In the genomic region with DNA sequence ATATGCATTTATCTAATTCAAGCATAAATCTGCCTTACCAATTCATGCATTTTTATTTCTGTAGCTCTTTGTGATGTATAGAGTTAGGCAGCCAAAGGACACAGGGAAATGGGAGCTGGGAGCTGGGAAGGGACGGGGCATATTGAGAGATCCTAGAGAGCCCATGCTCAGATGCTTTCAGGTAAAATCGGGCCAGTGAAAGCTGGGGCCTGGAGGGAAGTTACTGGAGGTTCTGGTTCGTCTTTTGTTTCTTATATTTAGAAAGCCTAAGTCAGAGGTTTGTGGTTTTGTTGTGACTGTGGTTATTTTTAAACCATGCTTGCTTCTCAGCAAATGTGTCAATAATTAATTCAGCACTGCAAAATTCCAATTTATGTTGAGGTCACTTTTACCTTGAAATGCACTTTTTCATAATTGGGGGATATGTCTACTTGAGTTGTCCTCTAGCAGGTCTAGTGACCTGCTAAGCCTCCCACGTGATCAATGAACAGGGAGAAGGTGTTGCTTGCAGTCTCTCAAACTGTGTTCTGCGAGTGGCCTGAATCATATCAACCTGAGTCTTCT, we compare ENCODE assay signal across 8 cellular contexts. TPM values are rescaled to one million over a fixed set of nuclear protein-coding genes. Genes with fewer than 3 reads are reported as not detected.
DNase-seq lines count a peak whose midpoint lies in the region; ATAC-seq and TF ChIP-seq lines count a peak whose summit lies in the region.

No MANE protein-coding gene starts in this region.

- peak overlapping the region; percentile 78 for H3K27ac Mint-ChIP-seq in activated naive CD8-positive, alpha-beta T cell treated with anti-CD3 and anti-CD28 coated beads, Interleukin-2, amount 10 ng/mL, durations not matched to agents 7 days and 5 days
- peak overlapping the region; percentile 49 for H3K27ac Mint-ChIP-seq in type B pancreatic cell

- peak overlapping the region; percentile 84 to 88 for H3K27ac ChIP-seq in left lung

- ATAC-seq in HG02938 (IDR thresholded peaks at IDR 0.05; ENCODE audit: unreplicated experiment), result peak; percentile 28
- no peak for ATAC-seq in activated naive CD8-positive, alpha-beta T cell treated with anti-CD3 and anti-CD28 coated beads, Interleukin-2, amount 10 ng/mL, durations not matched to agents 7 days and 5 days (ENCODE audit: low read depth)
- peak; percentile 48 for ATAC-seq in left lung
- no peak for ATAC-seq in GM18858 (IDR thresholded peaks at IDR 0.05; ENCODE audit: unreplicated experiment)

- peaks cover 63% of the 10 kb centered on the region for H3K4me1 Mint-ChIP-seq in activated naive CD8-positive, alpha-beta T cell treated with anti-CD3 and anti-CD28 coated beads, Interleukin-2, amount 10 ng/mL, durations not matched to agents 7 days and 5 days
- H3K4me1 Mint-ChIP-seq in type B pancreatic cell (ENCODE audit: unreplicated experiment), result peaks cover 43% of the 10 kb centered on the region

- peaks cover 30 to 92% of the 10 kb centered on the region in 2 donors for H3K4me1 ChIP-seq in left lung

- peaks cover 46% of the 10 kb centered on the region for H3K36me3 Mint-ChIP-seq in activated naive CD8-positive, alpha-beta T cell treated with anti-CD3 and anti-CD28 coated beads, Interleukin-2, amount 10 ng/mL, durations not matched to agents 7 days and 5 days
- no peaks in the 10 kb centered on the region for H3K36me3 Mint-ChIP-seq in type B pancreatic cell

- H3K9me3 Mint-ChIP-seq in activated naive CD8-positive, alpha-beta T cell treated with anti-CD3 and anti-CD28 coated beads, Interleukin-2, amount 10 ng/mL, durations not matched to agents 7 days and 5 days, result no peaks in the 10 kb centered on the region
- no peaks in the 10 kb centered on the region for H3K9me3 Mint-ChIP-seq in type B pancreatic cell

- H3K9me3 ChIP-seq in left lung, result no peaks in the 10 kb centered on the region

- no peaks in the 10 kb centered on the region for H3K27me3 ChIP-seq in GM06990 (replicated peaks; ENCODE audit: control insufficient read depth, insufficient read depth, low read length)
- no peaks in the 10 kb centered on the region for H3K27me3 ChIP-seq in left lung

- H3K4me3 ChIP-seq in GM06990 (replicated peaks; ENCODE audit: low read depth, low read length), result peak overlapping the region; percentile 67
- H3K4me3 ChIP-seq in left lung, result peak overlapping the region; percentile 25 to 53

- intact Hi-C loops in left lung (cut with DNase I), result no loop called here

- peak overlapping the region; percentile 92 for H3K4me3 Mint-ChIP-seq in activated naive CD8-positive, alpha-beta T cell treated with anti-CD3 and anti-CD28 coated beads, Interleukin-2, amount 10 ng/mL, durations not matched to agents 7 days and 5 days
- peak overlapping the region; percentile 78 for H3K4me3 Mint-ChIP-seq in type B pancreatic cell

- POLR2A ChIA-PET in activated naive CD8-positive, alpha-beta T cell treated with anti-CD3 and anti-CD28 coated beads, Interleukin-2, amount 10 ng/mL, durations not matched to agents 7 days and 5 days (lab: Charles Lee), result interaction anchor here (0.9 to 2.1 kb wide), 7 partner anchors 9 to 369 kb away, joined by 3 to 16 read pairs (median 7); partner anchors contain the start of genes FAS, IFIT1 and KIF20B

- DNase-seq in GM06990 (ENCODE audit: extremely low read depth, insufficient read length) (peak; percentile 30), left lung (no peak), type B pancreatic cell (ENCODE audit: extremely low spot score, unreplicated experiment) (no peak), HuH-7.5 (ENCODE audit: low spot score) (no peak), AG08396 (ENCODE audit: low spot score) (no peak)
- no peak for DNase-seq in activated naive CD8-positive, alpha-beta T cell treated with anti-CD3 and anti-CD28 coated beads, Interleukin-2, amount 10 ng/mL, durations not matched to agents 7 days and 5 days

- no peaks in the 10 kb centered on the region for H3K27me3 Mint-ChIP-seq in activated naive CD8-positive, alpha-beta T cell treated with anti-CD3 and anti-CD28 coated beads, Interleukin-2, amount 10 ng/mL, durations not matched to agents 7 days and 5 days
- H3K27me3 Mint-ChIP-seq in type B pancreatic cell, result no peaks in the 10 kb centered on the region

- H3K36me3 ChIP-seq in GM06990 (ENCODE audit: control insufficient read depth, insufficient read depth, low read length), result no peaks in the 10 kb centered on the region
- peaks cover 0 to 11% of the 10 kb centered on the region in 2 donors for H3K36me3 ChIP-seq in left lung

- no peak for TF ChIP-seq CTCF in GM06990 (IDR thresholded peaks at IDR 0.05; ENCODE audit: insufficient read depth, low read length, poor library complexity, severe bottlenecking)
- no peak for TF ChIP-seq CTCF in left lung (IDR thresholded peaks at IDR 0.05)
- no peak for TF ChIP-seq CTCF in type B pancreatic cell (conservative IDR thresholded peaks at IDR 0.05)

RNA-seq across cellular contexts. Expression of gene IFIT3, which starts 5.0 kb away (rescaled TPM):
- 10 to 100 TPM; 72.5 to 75.6 TPM for total RNA-seq in activated naive CD8-positive, alpha-beta T cell treated with anti-CD3 and anti-CD28 coated beads, Interleukin-2, amount 10 ng/mL, durations not matched to agents 7 days and 5 days
- total RNA-seq in left lung (10 to 100 TPM; 36.2 to 48.9 TPM), type B pancreatic cell (ENCODE audit: low replicate concordance) (4.9 and 9.4 TPM in 2 replicates)

RNA-seq across cellular contexts. Expression of gene IFIT2, which starts 31.0 kb away (rescaled TPM):
- 10 to 100 TPM; 18.5 to 21.6 TPM for total RNA-seq in activated naive CD8-positive, alpha-beta T cell treated with anti-CD3 and anti-CD28 coated beads, Interleukin-2, amount 10 ng/mL, durations not matched to agents 7 days and 5 days
- total RNA-seq in left lung, result 10 to 100 TPM; 18.7 to 26.1 TPM
- total RNA-seq in type B pancreatic cell (ENCODE audit: low replicate concordance), result 1.3 and 1.4 TPM in 2 replicates

RNA-seq across cellular contexts. Expression of gene IFIT1B, which starts 45.1 kb away (rescaled TPM):
- not detected for total RNA-seq in activated naive CD8-positive, alpha-beta T cell treated with anti-CD3 and anti-CD28 coated beads, Interleukin-2, amount 10 ng/mL, durations not matched to agents 7 days and 5 days
- total RNA-seq in left lung (not detected), type B pancreatic cell (ENCODE audit: low replicate concordance) (not detected in 2 replicates)

RNA-seq across cellular contexts. Expression of gene IFIT1, which starts 59.6 kb away (rescaled TPM):
- 10 to 100 TPM; 45.7 to 48.4 TPM for total RNA-seq in activated naive CD8-positive, alpha-beta T cell treated with anti-CD3 and anti-CD28 coated beads, Interleukin-2, amount 10 ng/mL, durations not matched to agents 7 days and 5 days
- total RNA-seq in left lung (10 to 100 TPM; 30.7 to 34.8 TPM), type B pancreatic cell (ENCODE audit: low replicate concordance) (4.4 and 6.0 TPM in 2 replicates)

Comparison
In these comparisons a context has a peak if more than half of its experiments do, and no peak if none do; other contexts are left out.
1. ATAC-seq: peak in HG02938 (single experiment) and left lung (single experiment); none in activated naive CD8-positive, alpha-beta T cell treated with anti-CD3 and anti-CD28 coated beads, Interleukin-2, amount 10 ng/mL, durations not matched to agents 7 days and 5 days (single experiment) and GM18858 (single experiment).